Comparison of ENCODE assay signal across 20 cellular contexts in the genomic region with DNA sequence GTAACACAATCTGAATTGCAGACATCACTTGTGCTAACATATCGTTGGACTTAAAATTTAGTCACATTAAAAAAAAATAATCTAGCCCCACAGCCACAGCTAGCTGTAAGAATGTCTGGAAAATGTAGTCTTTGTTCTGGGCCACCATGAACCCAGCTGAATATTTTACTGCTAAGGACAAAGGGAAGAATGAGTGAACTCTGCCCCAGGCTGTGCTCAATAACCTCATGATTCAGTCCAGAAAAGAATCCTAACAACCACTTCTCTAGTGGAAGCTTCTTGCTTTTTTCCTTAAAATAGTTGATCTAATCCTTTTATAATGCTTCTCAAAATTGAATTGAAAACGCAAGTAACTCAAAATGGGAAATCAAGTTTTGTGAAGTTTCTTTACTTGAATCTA. TPM values are rescaled to one million over a fixed set of nuclear protein-coding genes. Genes with fewer than 3 reads are reported as not detected.
"Had no signal": no experiment of that assay in that cellular context is flagged by ENCODE, and none has a peak within 500 bp of the region (broad histone marks: within the 10 kb centered on the region; RNA-seq: fewer than 3 reads in every experiment).

No MANE protein-coding gene starts in this region.

- H3K36me3 ChIP-seq: cardiac muscle cell, sigmoid colon, stomach, upper lobe of left lung had no signal

- ATAC-seq: esophagus mucosa had no signal

- H3K27me3 ChIP-seq: cardiac muscle cell, sigmoid colon, stomach, testis, upper lobe of left lung had no signal

- H3K4me1 ChIP-seq: sigmoid colon, testis, upper lobe of left lung had no signal

- H3K4me3 ChIP-seq: cardiac muscle cell, sigmoid colon, stomach, testis, upper lobe of left lung had no signal

- DNase-seq: activated CD4-positive, CD25-positive, alpha-beta regulatory T cell treated with anti-CD3 and anti-CD28 coated beads, Interleukin-2, amount 50 U/mL, for 72 hours; activated naive CD4-positive, alpha-beta T cell treated with Interleukin-2 at 50 U/mL for 16 hours; aorta; hippocampal formation; sigmoid colon; stimulated activated CD4-positive, alpha-beta T cell treated with anti-CD3 and anti-CD28 coated beads, Interleukin-12 subunit alpha, Interleukin-12 subunit beta, amount 100 ng/mL, for 4 hours; stimulated activated CD4-positive, alpha-beta T cell treated with anti-CD3 and anti-CD28 coated beads, Interleukin-2, amount 100 ng/mL, for 24 hours; stomach; T1000; testis; upper lobe of left lung had no signal

- H3K27ac ChIP-seq: cardiac muscle cell, sigmoid colon, stomach, testis, upper lobe of left lung had no signal

- H3K9me3 ChIP-seq: sigmoid colon, stomach, testis, upper lobe of left lung had no signal

RNA-seq across cellular contexts. Expression of gene SOSTDC1, which starts 25.6 kb away (rescaled TPM):
- total RNA-seq: activated CD8-positive, alpha-beta memory T cell treated with anti-CD3 and anti-CD28 coated beads for 36 hours; aorta; mesenteric fat pad; osteocyte; pulmonary artery endothelial cell had no signal
- polyA plus RNA-seq: aorta had no signal

RNA-seq across cellular contexts. Expression of gene LRRC72, which starts 35.5 kb away (rescaled TPM):
- total RNA-seq: activated CD8-positive, alpha-beta memory T cell treated with anti-CD3 and anti-CD28 coated beads for 36 hours; aorta; cardiac muscle cell; esophagus mucosa; kidney epithelial cell; lower leg skin; mesenteric fat pad; osteocyte; pulmonary artery endothelial cell; sigmoid colon; stomach; upper lobe of left lung had no signal
- polyA plus RNA-seq: aorta, cardiac muscle cell, neural cell, sigmoid colon, stomach had no signal
